Comparison of ENCODE assay signal across 8 cellular contexts in the genomic region with DNA sequence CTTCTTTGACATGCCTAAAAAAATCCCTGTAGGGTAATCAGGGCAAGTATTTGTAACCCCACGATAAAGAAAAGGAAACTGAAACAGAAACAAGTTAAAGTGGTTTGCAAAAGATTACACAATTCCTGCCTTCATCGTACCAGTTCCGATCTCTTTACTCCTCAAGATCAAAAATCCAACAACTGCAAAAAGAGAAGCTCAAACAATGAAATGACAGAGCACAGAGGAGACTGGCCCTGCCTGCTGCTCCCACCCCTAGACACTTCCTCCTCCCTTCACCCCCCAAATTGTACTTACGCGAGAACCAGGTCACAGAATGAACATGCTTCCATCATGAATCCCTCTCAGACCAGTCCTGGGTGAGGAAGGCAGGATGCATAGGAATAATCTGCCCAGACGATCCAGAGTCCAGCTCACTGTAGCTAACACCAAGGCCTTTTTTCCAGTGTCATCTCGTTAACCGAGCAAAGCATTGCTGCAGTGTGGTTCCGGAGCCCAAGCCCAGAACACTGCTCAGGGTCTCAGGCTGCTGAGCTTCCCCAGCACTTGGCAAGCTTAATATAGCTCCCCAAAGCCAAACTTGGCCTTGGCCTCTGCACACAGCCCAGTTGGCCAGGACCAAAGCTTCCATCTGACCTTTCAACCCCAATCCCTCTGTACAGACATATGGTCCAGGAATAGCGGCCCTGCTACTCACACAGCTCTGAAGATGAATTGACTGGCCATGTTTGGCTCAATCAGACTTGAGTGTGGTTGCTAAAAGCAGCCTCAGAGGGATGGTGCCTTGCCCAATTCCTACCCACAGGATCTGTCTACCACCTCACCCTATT. TPM values are rescaled to one million over a fixed set of nuclear protein-coding genes. Genes with fewer than 3 reads are reported as not detected.
DNase-seq lines count a peak whose midpoint lies in the region; ATAC-seq lines count a peak whose summit lies in the region.

No MANE protein-coding gene starts in this region.

- DNase-seq in CD1c-positive myeloid dendritic cell (ENCODE audit: extremely low spot score): peak; percentile 2
- no peak for DNase-seq in activated naive CD4-positive, alpha-beta T cell treated with anti-CD3 and anti-CD28 coated beads, Interleukin-2, amount 50 U/mL, for 72 hours (ENCODE audit: low spot score in 2 of 2)
- DNase-seq in memory B cell (ENCODE audit: low spot score in 2 of 2): no peak
- DNase-seq in activated effector memory CD4-positive, alpha-beta T cell treated with Interleukin-2 at 50 U/mL for 16 hours: no peak
- no peak for DNase-seq in OCI-M2 (lab: John Stamatoyannopoulos, UW; ENCODE audit: unreplicated experiment)
- no peak for DNase-seq in COLO829 (ENCODE audit: low spot score)

- peak overlapping the region in 1 of 2 donors; percentile 83 for H3K27ac Mint-ChIP-seq in activated naive CD4-positive, alpha-beta T cell treated with anti-CD3 and anti-CD28 coated beads, Interleukin-2, amount 50 U/mL, for 72 hours
- H3K27ac Mint-ChIP-seq in memory B cell: peak overlapping the region; percentile 40

- no peaks in the 10 kb centered on the region for H3K9me3 Mint-ChIP-seq in activated naive CD4-positive, alpha-beta T cell treated with anti-CD3 and anti-CD28 coated beads, Interleukin-2, amount 50 U/mL, for 72 hours
- peaks cover 5% of the 10 kb centered on the region for H3K9me3 Mint-ChIP-seq in memory B cell

- ATAC-seq in HG02588 (IDR thresholded peaks at IDR 0.05; ENCODE audit: unreplicated experiment) (peak; percentile 55), memory B cell (ENCODE audit: low read depth) (no peak), HG03521 (IDR thresholded peaks at IDR 0.05; ENCODE audit: unreplicated experiment) (no peak)
- peak; percentile 71 to 87 for ATAC-seq in activated naive CD4-positive, alpha-beta T cell treated with anti-CD3 and anti-CD28 coated beads, Interleukin-2, amount 50 U/mL, for 72 hours

- H3K36me3 Mint-ChIP-seq in activated naive CD4-positive, alpha-beta T cell treated with anti-CD3 and anti-CD28 coated beads, Interleukin-2, amount 50 U/mL, for 72 hours: no peaks in the 10 kb centered on the region
- no peaks in the 10 kb centered on the region for H3K36me3 Mint-ChIP-seq in memory B cell

- H3K4me3 Mint-ChIP-seq in memory B cell: peak overlapping the region; percentile 54

- H3K4me1 Mint-ChIP-seq in memory B cell: peaks cover 5% of the 10 kb centered on the region

- peaks cover 13% of the 10 kb centered on the region for H3K27me3 Mint-ChIP-seq in memory B cell

RNA-seq across cellular contexts. Expression of gene RXRG, which starts 20.3 kb away (rescaled TPM):
- total RNA-seq in activated naive CD4-positive, alpha-beta T cell treated with anti-CD3 and anti-CD28 coated beads, Interleukin-2, amount 50 U/mL, for 72 hours: under 1 TPM in 1 of 2 donors, not detected in 1; 0.11 TPM

Comparison
In these comparisons a context has a peak if more than half of its experiments do, and no peak if none do; other contexts are left out.
1. ATAC-seq: peak in HG02588 (single experiment) and activated naive CD4-positive, alpha-beta T cell treated with anti-CD3 and anti-CD28 coated beads, Interleukin-2, amount 50 U/mL, for 72 hours (2 of 2); none in memory B cell (single experiment) and HG03521 (single experiment).